Comparison of ENCODE assay signal across 11 cellular contexts in the genomic region with DNA sequence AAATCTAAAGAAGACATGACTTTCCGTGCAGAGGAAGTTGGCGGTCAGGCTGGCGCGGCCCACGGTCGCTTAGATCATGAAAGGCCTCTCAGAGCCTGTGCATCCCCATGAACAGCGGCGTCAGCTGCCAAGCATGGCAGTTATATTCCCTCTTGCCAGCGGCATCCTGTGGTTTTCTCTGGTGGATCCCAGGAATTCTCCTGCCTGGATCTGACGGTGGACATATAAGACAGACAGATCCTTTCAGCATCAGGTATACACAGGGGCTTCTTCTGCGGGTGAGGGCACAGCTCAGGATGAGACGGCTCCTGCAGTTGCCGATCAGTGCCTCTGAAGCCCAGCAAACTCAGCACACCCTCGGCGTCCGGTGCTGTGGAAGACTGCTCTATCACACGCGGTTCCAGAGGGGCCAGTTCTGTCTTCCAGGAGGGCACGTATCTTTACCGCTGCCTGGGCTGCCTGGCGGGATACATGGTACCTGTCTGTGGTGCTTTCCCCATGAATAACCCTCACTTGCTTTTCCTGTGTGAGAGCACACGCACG.
DNase-seq lines count a peak whose midpoint lies in the region; ATAC-seq, FAIRE-seq and TF ChIP-seq lines count a peak whose summit lies in the region.
"Had no signal": no experiment of that assay in that cellular context is flagged by ENCODE, and none has a peak within 500 bp of the region (broad histone marks: within the 10 kb centered on the region; RNA-seq: fewer than 3 reads in every experiment).

No MANE protein-coding gene starts in this region.

- H3K36me3 Mint-ChIP-seq in activated naive CD4-positive, alpha-beta T cell treated with anti-CD3 and anti-CD28 coated beads for 36 hours (ENCODE audit: low read depth), result no peaks in the 10 kb centered on the region
- H3K36me3 Mint-ChIP-seq in progenitor cell of endocrine pancreas (ENCODE audit: insufficient read depth), result no peaks in the 10 kb centered on the region

- H3K27me3 ChIP-seq in left ventricle myocardium inferior (ENCODE audit: low read depth), result no peaks in the 10 kb centered on the region
- H3K27me3 ChIP-seq in lower lobe of right lung (ENCODE audit: low read depth), result no peaks in the 10 kb centered on the region
- no peaks in the 10 kb centered on the region for H3K27me3 ChIP-seq in BE2C
- H3K27me3 ChIP-seq: left lung had no signal

- H3K9me3 ChIP-seq in left ventricle myocardium inferior (replicated peaks) (no peaks in the 10 kb centered on the region), lower lobe of right lung (no peaks in the 10 kb centered on the region), BE2C (no peaks in the 10 kb centered on the region)
- H3K9me3 ChIP-seq: left lung had no signal

- peak overlapping the region; percentile 61 for H3K27ac ChIP-seq in left ventricle myocardium inferior (replicated peaks)
- H3K27ac ChIP-seq in lower lobe of right lung, result peak overlapping the region; percentile 2

- ATAC-seq in left cardiac atrium (no peak), lower lobe of right lung (no peak)

- CTCF ChIA-PET in activated naive CD4-positive, alpha-beta T cell treated with anti-CD3 and anti-CD28 coated beads for 36 hours (lab: Charles Lee), result interaction anchor here (1.0 to 6.0 kb wide), 4 partner anchors 62 to 160 kb away, joined by 4 to 27 read pairs (median 5); no protein-coding TSS in a partner anchor

- DNase-seq in left ventricle myocardium inferior (no peak), left cardiac atrium (no peak), lower lobe of right lung (no peak), urothelium cell line (ENCODE audit: low spot score) (no peak), progenitor cell of endocrine pancreas (ENCODE audit: low spot score, unreplicated experiment) (no peak), NCI-H774 (lab: John Stamatoyannopoulos, UW) (no peak), BE2C (no peak)
- peak; percentile 56 for DNase-seq in activated naive CD4-positive, alpha-beta T cell treated with anti-CD3 and anti-CD28 coated beads for 36 hours
- DNase-seq: erythroblast, left lung had no signal

- intact Hi-C loops in left ventricle myocardium inferior (cut with micrococcal nuclease), result no loop called here
- intact Hi-C loops in left cardiac atrium (cut with DNase I), result loop anchor here (5.0 to 10.0 kb wide), 2 partner anchors 92 to 144 kb away; no protein-coding TSS in a partner anchor
- intact Hi-C loops in activated naive CD4-positive, alpha-beta T cell treated with anti-CD3 and anti-CD28 coated beads for 36 hours (cut with micrococcal nuclease), result loop anchor here (1.0 to 5.0 kb wide), 6 partner anchors 84 to 429 kb away; partner anchors contain the start of genes CEP192 and SEH1L
- intact Hi-C loops in lower lobe of right lung (cut with DNase I), result no loop called here

- H3K4me1 ChIP-seq in left ventricle myocardium inferior (peaks cover 73% of the 10 kb centered on the region), lower lobe of right lung (peaks cover 37% of the 10 kb centered on the region), BE2C (peaks cover 8% of the 10 kb centered on the region)

- TF ChIP-seq CTCF in left ventricle myocardium inferior (IDR thresholded peaks at IDR 0.05; ENCODE audit: borderline replicate concordance), result no peak
- no peak for TF ChIP-seq CTCF in lower lobe of right lung (IDR thresholded peaks at IDR 0.05)
- no peak for TF ChIP-seq CTCF in progenitor cell of endocrine pancreas (IDR thresholded peaks at IDR 0.05; ENCODE audit: unreplicated experiment)
- TF ChIP-seq CTCF in BE2C (IDR thresholded peaks at IDR 0.05; ENCODE audit: low read depth, low read length), result no peak

- FAIRE-seq in urothelium cell line (lab: Jason Lieb, UNC), result peak; percentile 89
- FAIRE-seq: A204.1 had no signal

- H3K9me3 Mint-ChIP-seq in activated naive CD4-positive, alpha-beta T cell treated with anti-CD3 and anti-CD28 coated beads for 36 hours, result no peaks in the 10 kb centered on the region
- H3K9me3 Mint-ChIP-seq in progenitor cell of endocrine pancreas (ENCODE audit: low read depth), result no peaks in the 10 kb centered on the region

- peaks cover 87% of the 10 kb centered on the region for H3K4me1 Mint-ChIP-seq in activated naive CD4-positive, alpha-beta T cell treated with anti-CD3 and anti-CD28 coated beads for 36 hours (ENCODE audit: low read depth)
- H3K4me1 Mint-ChIP-seq in progenitor cell of endocrine pancreas (ENCODE audit: low read depth), result no peaks in the 10 kb centered on the region

- H3K4me3 Mint-ChIP-seq in activated naive CD4-positive, alpha-beta T cell treated with anti-CD3 and anti-CD28 coated beads for 36 hours, result peak overlapping the region; percentile 17
- H3K4me3 Mint-ChIP-seq in progenitor cell of endocrine pancreas (ENCODE audit: low read depth), result no peak overlapping the region

- H3K27me3 Mint-ChIP-seq in activated naive CD4-positive, alpha-beta T cell treated with anti-CD3 and anti-CD28 coated beads for 36 hours (ENCODE audit: low read depth), result no peaks in the 10 kb centered on the region
- peaks cover 21% of the 10 kb centered on the region for H3K27me3 Mint-ChIP-seq in progenitor cell of endocrine pancreas

- no peak overlapping the region for H3K4me3 ChIP-seq in left ventricle myocardium inferior
- H3K4me3 ChIP-seq in lower lobe of right lung, result no peak overlapping the region
- H3K4me3 ChIP-seq in BE2C (ENCODE audit: low read depth, low read length), result no peak overlapping the region
- H3K4me3 ChIP-seq: left lung had no signal

- H3K36me3 ChIP-seq in left ventricle myocardium inferior (no peaks in the 10 kb centered on the region), lower lobe of right lung (no peaks in the 10 kb centered on the region), BE2C (no peaks in the 10 kb centered on the region)
- H3K36me3 ChIP-seq: left lung had no signal

- peak overlapping the region; percentile 86 for H3K27ac Mint-ChIP-seq in activated naive CD4-positive, alpha-beta T cell treated with anti-CD3 and anti-CD28 coated beads for 36 hours
- H3K27ac Mint-ChIP-seq in progenitor cell of endocrine pancreas, result no peak overlapping the region

Comparison
In these comparisons a context has a peak if more than half of its experiments do, and no peak if none do; other contexts are left out.
1. intact Hi-C loops: an anchor here in left cardiac atrium (5.0 to 10.0 kb wide) and activated naive CD4-positive, alpha-beta T cell treated with anti-CD3 and anti-CD28 coated beads for 36 hours (1.0 to 5.0 kb wide); none called in left ventricle myocardium inferior and lower lobe of right lung.